ENCODE assay signal across 14 cellular contexts in the genomic region with DNA sequence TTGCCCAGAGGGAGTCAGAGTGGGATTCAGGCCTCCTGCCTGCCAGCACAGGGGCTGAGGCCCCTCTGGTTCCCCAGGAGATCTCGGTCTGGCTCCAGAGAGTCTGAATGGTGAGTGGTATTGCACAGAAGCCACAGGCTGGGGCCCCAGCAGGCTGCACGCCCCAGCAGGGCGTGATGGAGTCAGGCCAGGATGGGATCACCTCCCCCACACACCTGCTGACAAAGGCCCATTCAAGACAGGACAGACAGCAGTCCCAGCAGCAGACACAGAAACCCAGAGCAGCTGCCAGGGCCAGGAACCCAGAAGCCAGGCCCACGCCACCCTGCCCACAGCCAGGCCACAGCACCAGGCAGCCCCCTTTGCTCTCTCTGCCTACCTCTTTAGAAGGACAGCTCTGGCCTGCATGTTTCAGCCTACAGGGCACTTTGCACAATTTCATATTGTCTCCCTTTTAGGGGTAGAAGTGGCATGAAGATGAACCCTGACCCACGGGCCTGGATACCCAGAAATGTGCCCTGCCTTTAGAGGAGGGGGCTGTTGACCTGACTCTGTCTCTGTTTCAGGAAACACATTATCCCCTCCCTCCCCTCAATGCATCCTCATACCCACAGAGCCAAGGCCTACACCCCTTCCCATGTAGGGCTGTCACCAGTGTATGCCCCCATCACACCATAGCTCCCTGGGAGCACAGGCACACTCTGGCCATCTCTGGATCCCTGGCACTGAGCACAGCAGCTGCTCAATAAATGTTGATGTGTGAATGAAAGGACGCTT. TPM values are rescaled to one million over a fixed set of nuclear protein-coding genes. Genes with fewer than 3 reads are reported as not detected.
DNase-seq lines count a peak whose midpoint lies in the region; ATAC-seq and TF ChIP-seq lines count a peak whose summit lies in the region.
"Had no signal": no experiment of that assay in that cellular context is flagged by ENCODE, and none has a peak within 500 bp of the region (broad histone marks: within the 10 kb centered on the region; RNA-seq: fewer than 3 reads in every experiment).

No MANE protein-coding gene starts in this region.

- peaks cover 0 to 22% (median 0%) of the 10 kb centered on the region in 45 donors for H3K27me3 ChIP-seq in dorsolateral prefrontal cortex

- H3K27ac ChIP-seq in dorsolateral prefrontal cortex = peak overlapping the region in 57 of 59 donors; percentile 7 to 96 (median 77)
- H3K27ac ChIP-seq: esophagus squamous epithelium had no signal

- intact Hi-C loops in dorsolateral prefrontal cortex (cut with DNase I) = no loop called here

- DNase-seq in DMS79 treated with DMSO at 0.1 percent for 48 hours (lab: John Stamatoyannopoulos, UW) = peak; percentile 92
- DNase-seq in NCI-H146 treated with DMSO at 0.1 percent for 48 hours (lab: John Stamatoyannopoulos, UW; ENCODE audit: unreplicated experiment) = peak; percentile 46
- DNase-seq in dorsolateral prefrontal cortex = peak in 7 of 10 donors; percentile 31 to 91 (median 65)
- peak; percentile 23 for DNase-seq in putamen (ENCODE audit: low spot score)
- DNase-seq in HK-2 (ENCODE audit: unreplicated experiment) = no peak
- no peak for DNase-seq in NCI-H1694 (lab: John Stamatoyannopoulos, UW)
- no peak for DNase-seq in NAMALWA (ENCODE audit: low spot score)
- DNase-seq: activated CD4-positive, alpha-beta T cell treated with anti-CD3 and anti-CD28 coated beads, Interleukin-2, amount 10 ng/mL, durations not matched to agents 24 days and 14 days; esophagus squamous epithelium; HCEC 1CT had no signal

- peak overlapping the region in 21 of 59 donors; percentile 6 to 76 (median 32) for H3K4me3 ChIP-seq in dorsolateral prefrontal cortex
- H3K4me3 ChIP-seq: esophagus squamous epithelium, skin epidermis had no signal

- no peak for TF ChIP-seq CTCF in dorsolateral prefrontal cortex (IDR thresholded peaks at IDR 0.05 in 54 of 56, conservative IDR thresholded peaks at IDR 0.05 in 2 of 56; ENCODE audit: low read depth in 1 of 56, partially characterized antibody in 56 of 56)

- ATAC-seq in GM18867 (IDR thresholded peaks at IDR 0.05; ENCODE audit: unreplicated experiment) = no peak

RNA-seq across cellular contexts. Expression of a gene that starts 6.1 kb away (rescaled TPM):
- total RNA-seq in dorsolateral prefrontal cortex = 100 to 1,000 TPM; 188 to 567 (median 374) TPM
- total RNA-seq: activated CD4-positive, alpha-beta T cell treated with anti-CD3 and anti-CD28 coated beads, Interleukin-2, amount 10 ng/mL, durations not matched to agents 24 days and 14 days had no signal

RNA-seq across cellular contexts. Expression of a gene that starts 45.8 kb away (rescaled TPM):
- total RNA-seq in dorsolateral prefrontal cortex = 10 to 100 TPM in 5 of 120 experiments, 1 to 10 TPM in 115; 1.5 to 14.9 (median 4.6) TPM
- total RNA-seq: astrocyte, SK-MEL-5 had no signal

RNA-seq across cellular contexts. Expression of a gene that starts 58.8 kb away (rescaled TPM):
- 1 to 10 TPM in 1 of 120 experiments, under 1 TPM in 56, not detected in 63; 0.15 to 1.3 (median 0.35) TPM for total RNA-seq in dorsolateral prefrontal cortex

Comparison
In these comparisons a context has a peak if more than half of its experiments do, and no peak if none do; other contexts are left out.
1. DNase-seq: peak in DMS79 treated with DMSO at 0.1 percent for 48 hours (single experiment), NCI-H146 treated with DMSO at 0.1 percent for 48 hours (single experiment), dorsolateral prefrontal cortex (7 of 10) and putamen (single experiment); none in HK-2 (single experiment), NCI-H1694 (single experiment) and NAMALWA (single experiment).